ENCODE assay signal across 9 cellular contexts in genomic region chr12:95815635-95816212, GRCh38. TPM values are rescaled to one million over a fixed set of nuclear protein-coding genes. Genes with fewer than 3 reads are reported as not detected.
DNase-seq lines count a peak whose midpoint lies in the region; FAIRE-seq and TF ChIP-seq lines count a peak whose summit lies in the region.
"Had no signal": no experiment of that assay in that cellular context is flagged by ENCODE, and none has a peak within 500 bp of the region (broad histone marks: within the 10 kb centered on the region; RNA-seq: fewer than 3 reads in every experiment).

No MANE protein-coding gene starts in this region.

- H2AK5ac ChIP-seq in neuronal stem cell (ENCODE audit: low read depth, low read length) = no peak overlapping the region

- H3K14ac ChIP-seq in neuronal stem cell (ENCODE audit: low read length) = no peak overlapping the region

- H3K9me3 ChIP-seq in neuronal stem cell (replicated peaks in 1 of 2; ENCODE audit: control insufficient read depth in 2 of 2, insufficient read depth in 1 of 2, low read depth in 1 of 2, low read length in 2 of 2) = no peaks in the 10 kb centered on the region

- H3K23ac ChIP-seq in neuronal stem cell (ENCODE audit: low read depth, low read length, poor library complexity) = no peak overlapping the region

- no peak for FAIRE-seq in bronchial epithelial cell (lab: Jason Lieb, UNC)

- H3K36me3 ChIP-seq in bronchial epithelial cell (ENCODE audit: control insufficient read depth, insufficient read depth, low read length) (no peaks in the 10 kb centered on the region), neuronal stem cell (replicated peaks in 1 of 2; ENCODE audit: control insufficient read depth in 2 of 2, insufficient read depth in 2 of 2, low read length in 2 of 2) (no peaks in the 10 kb centered on the region)

- no peaks in the 10 kb centered on the region for H3K4me1 ChIP-seq in neuronal stem cell (ENCODE audit: control insufficient read depth in 2 of 2, insufficient read depth in 1 of 2, low read depth in 1 of 2, low read length in 2 of 2)

- no peak overlapping the region for H2BK12ac ChIP-seq in neuronal stem cell (ENCODE audit: low read length)

- peak; percentile 32 for DNase-seq in NCI-H2107 treated with DMSO at 0.1 percent for 48 hours (lab: John Stamatoyannopoulos, UW; ENCODE audit: unreplicated experiment)
- no peak for DNase-seq in NCI-H2107 (lab: John Stamatoyannopoulos, UW)
- peak; percentile 16 for DNase-seq in NCI-H2227 treated with DMSO at 0.1 percent for 48 hours (lab: John Stamatoyannopoulos, UW)
- peak; percentile 52 for DNase-seq in bronchial epithelial cell (ENCODE audit: low read depth)
- DNase-seq in lung microvascular endothelial cell (ENCODE audit: low read depth in 2 of 2) = peak; percentile 69 to 70
- no peak for DNase-seq in neuronal stem cell (ENCODE audit: low spot score)
- DNase-seq in SKM-1 treated with dmso at 0.1 percent for 144 hours (lab: John Stamatoyannopoulos, UW; ENCODE audit: unreplicated experiment) = no peak
- DNase-seq in CD1c-positive myeloid dendritic cell (ENCODE audit: extremely low spot score) = no peak
- DNase-seq: CD4-positive, CD25-positive, alpha-beta regulatory T cell had no signal

- H3K4me2 ChIP-seq in neuronal stem cell (ENCODE audit: insufficient read depth, low read length, poor library complexity, severe bottlenecking) = no peak overlapping the region

- H3K4me3 ChIP-seq in bronchial epithelial cell (ENCODE audit: low read depth, low read length) (no peak overlapping the region), neuronal stem cell (ENCODE audit: low read length in 2 of 2) (no peak overlapping the region)

- no peak overlapping the region for H2BK120ac ChIP-seq in neuronal stem cell (ENCODE audit: low read depth, low read length)

- no peak overlapping the region for H3K18ac ChIP-seq in neuronal stem cell (ENCODE audit: low read length)

- H3K27me3 ChIP-seq in bronchial epithelial cell (ENCODE audit: control insufficient read depth, insufficient read depth, low read length) (no peaks in the 10 kb centered on the region), neuronal stem cell (ENCODE audit: control insufficient read depth in 3 of 3, insufficient read depth in 3 of 3, low read depth in 1 of 3, low read length in 3 of 3) (peaks cover 0 to 4% (median 0%) of the 10 kb centered on the region in 3 experiments)

- no peak overlapping the region for H2BK5ac ChIP-seq in neuronal stem cell (ENCODE audit: low read length)

- H3K9ac ChIP-seq in neuronal stem cell (ENCODE audit: low read depth, low read length, poor library complexity) = no peak overlapping the region

- no peak overlapping the region for H4K8ac ChIP-seq in neuronal stem cell (ENCODE audit: low read depth, low read length)

- no peak overlapping the region for H2AFZ ChIP-seq in neuronal stem cell (ENCODE audit: low read length)

- H2BK15ac ChIP-seq in neuronal stem cell (ENCODE audit: low read length) = no peak overlapping the region

- H3K4ac ChIP-seq in neuronal stem cell (ENCODE audit: low read length) = no peak overlapping the region

- no peak overlapping the region for H4K91ac ChIP-seq in neuronal stem cell (ENCODE audit: low read depth, low read length, poor library complexity)

- no peaks in the 10 kb centered on the region for H3K79me1 ChIP-seq in neuronal stem cell (ENCODE audit: low read depth, low read length)

- WGBS in neuronal stem cell (ENCODE audit: extremely low coverage in 2 of 2, insufficient read length in 2 of 2, insufficient replicate concordance in 1 of 2), 2 donors = no CpG with 5 or more reads among the region's 5 CpGs

- H3K27ac ChIP-seq in neuronal stem cell (replicated peaks; ENCODE audit: low read length) = no peak overlapping the region

- peak; percentile 51 for TF ChIP-seq CTCF in bronchial epithelial cell (IDR thresholded peaks at IDR 0.05; ENCODE audit: insufficient read depth, low read length, severe bottlenecking)

RNA-seq across cellular contexts. Expression of gene NTN4, which starts 25.2 kb away (rescaled TPM):
- total RNA-seq in bronchial epithelial cell (50.3 and 60.4 TPM in 2 replicates), lung microvascular endothelial cell (216 and 678 TPM in 2 replicates)
- polyA plus RNA-seq in neuronal stem cell (2013, experiment 1 of 2) = 7.6 TPM
- polyA plus RNA-seq in neuronal stem cell (2013, experiment 2 of 2) = 7.6 TPM
- total RNA-seq: CD4-positive, CD25-positive, alpha-beta regulatory T cell had no signal

RNA-seq across cellular contexts. Expression of gene SNRPF, which starts 43.0 kb away (rescaled TPM):
- total RNA-seq in bronchial epithelial cell (12.9 and 15.5 TPM in 2 replicates), lung microvascular endothelial cell (13.7 and 19.8 TPM in 2 replicates)
- 137 TPM for polyA plus RNA-seq in neuronal stem cell (2013, experiment 1 of 2)
- polyA plus RNA-seq in neuronal stem cell (2013, experiment 2 of 2) = 142 TPM

Comparison
In these comparisons a context has a peak if more than half of its experiments do, and no peak if none do; other contexts are left out.
1. DNase-seq: peak in NCI-H2107 treated with DMSO at 0.1 percent for 48 hours (single experiment), NCI-H2227 treated with DMSO at 0.1 percent for 48 hours (single experiment), bronchial epithelial cell (single experiment) and lung microvascular endothelial cell (2 of 2); none in NCI-H2107 (single experiment), neuronal stem cell (single experiment), SKM-1 treated with dmso at 0.1 percent for 144 hours (single experiment) and CD1c-positive myeloid dendritic cell (single experiment).